Comparison of ENCODE assay signal across 1 cellular context in the genomic region with DNA sequence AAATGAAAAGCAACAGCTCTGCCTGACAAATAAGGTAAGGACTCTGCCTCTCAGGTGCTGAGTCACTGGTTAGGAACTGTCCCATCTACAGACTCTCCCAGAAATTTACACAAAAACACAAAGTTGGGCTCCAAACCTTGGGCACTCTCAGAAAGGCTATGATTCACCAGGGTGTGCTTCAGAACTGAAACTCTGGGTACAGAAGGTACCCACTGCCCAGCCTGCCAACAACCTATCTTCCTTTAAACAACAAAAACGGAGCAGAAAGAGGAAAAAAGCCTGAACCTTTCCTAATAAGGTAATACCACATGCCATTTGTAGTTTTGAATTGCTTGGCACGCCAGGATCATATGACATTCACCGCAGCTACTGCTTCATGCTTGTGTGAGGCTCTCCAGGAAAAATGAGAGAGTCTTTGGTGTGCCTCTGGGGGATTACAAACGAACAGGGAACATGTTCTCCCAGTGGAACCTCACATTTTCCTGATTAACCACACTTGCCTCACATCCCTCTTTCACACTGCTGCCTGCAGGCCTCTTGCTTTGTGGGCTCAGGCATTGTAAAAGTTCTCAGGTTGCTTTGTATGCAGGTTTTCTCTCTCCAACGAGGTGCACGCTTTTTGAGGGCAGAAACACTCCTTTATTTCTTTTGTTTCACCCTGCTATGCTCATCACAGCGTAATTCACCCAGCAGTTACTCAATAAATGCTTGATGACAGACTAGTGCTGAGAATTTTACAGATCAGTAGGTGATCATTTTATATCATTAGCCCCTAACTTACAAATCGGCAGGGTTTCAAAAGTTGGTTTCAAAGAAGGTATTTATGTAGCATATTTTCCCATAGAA.
TF ChIP-seq lines count a peak whose summit lies in the region.

No MANE protein-coding gene starts in this region.

TF ChIP-seq in HEK293, 187 proteins besides CTCF, POLR2A, EP300 and RAD21 (continued from another document and continues in another):
- TF ChIP-seq, protein P1, sequence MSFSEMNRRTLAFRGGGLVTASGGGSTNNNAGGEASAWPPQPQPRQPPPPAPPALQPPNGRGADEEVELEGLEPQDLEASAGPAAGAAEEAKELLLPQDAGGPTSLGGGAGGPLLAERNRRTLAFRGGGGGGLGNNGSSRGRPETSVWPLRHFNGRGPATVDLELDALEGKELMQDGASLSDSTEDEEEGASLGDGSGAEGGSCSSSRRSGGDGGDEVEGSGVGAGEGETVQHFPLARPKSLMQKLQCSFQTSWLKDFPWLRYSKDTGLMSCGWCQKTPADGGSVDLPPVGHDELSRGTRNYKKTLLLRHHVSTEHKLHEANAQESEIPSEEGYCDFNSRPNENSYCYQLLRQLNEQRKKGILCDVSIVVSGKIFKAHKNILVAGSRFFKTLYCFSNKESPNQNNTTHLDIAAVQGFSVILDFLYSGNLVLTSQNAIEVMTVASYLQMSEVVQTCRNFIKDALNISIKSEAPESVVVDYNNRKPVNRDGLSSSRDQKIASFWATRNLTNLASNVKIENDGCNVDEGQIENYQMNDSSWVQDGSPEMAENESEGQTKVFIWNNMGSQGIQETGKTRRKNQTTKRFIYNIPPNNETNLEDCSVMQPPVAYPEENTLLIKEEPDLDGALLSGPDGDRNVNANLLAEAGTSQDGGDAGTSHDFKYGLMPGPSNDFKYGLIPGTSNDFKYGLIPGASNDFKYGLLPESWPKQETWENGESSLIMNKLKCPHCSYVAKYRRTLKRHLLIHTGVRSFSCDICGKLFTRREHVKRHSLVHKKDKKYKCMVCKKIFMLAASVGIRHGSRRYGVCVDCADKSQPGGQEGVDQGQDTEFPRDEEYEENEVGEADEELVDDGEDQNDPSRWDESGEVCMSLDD (tag by site-specific recombination; IDR thresholded peaks at IDR 0.05) = no peak
- TF ChIP-seq GFI1B (tag by site-specific recombination; IDR thresholded peaks at IDR 0.05) = no peak
- TF ChIP-seq ZNF791 (tag by site-specific recombination; IDR thresholded peaks at IDR 0.05) = no peak
- TF ChIP-seq, protein P2, sequence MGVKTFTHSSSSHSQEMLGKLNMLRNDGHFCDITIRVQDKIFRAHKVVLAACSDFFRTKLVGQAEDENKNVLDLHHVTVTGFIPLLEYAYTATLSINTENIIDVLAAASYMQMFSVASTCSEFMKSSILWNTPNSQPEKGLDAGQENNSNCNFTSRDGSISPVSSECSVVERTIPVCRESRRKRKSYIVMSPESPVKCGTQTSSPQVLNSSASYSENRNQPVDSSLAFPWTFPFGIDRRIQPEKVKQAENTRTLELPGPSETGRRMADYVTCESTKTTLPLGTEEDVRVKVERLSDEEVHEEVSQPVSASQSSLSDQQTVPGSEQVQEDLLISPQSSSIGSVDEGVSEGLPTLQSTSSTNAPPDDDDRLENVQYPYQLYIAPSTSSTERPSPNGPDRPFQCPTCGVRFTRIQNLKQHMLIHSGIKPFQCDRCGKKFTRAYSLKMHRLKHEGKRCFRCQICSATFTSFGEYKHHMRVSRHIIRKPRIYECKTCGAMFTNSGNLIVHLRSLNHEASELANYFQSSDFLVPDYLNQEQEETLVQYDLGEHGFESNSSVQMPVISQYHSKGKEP (tag by site-specific recombination; IDR thresholded peaks at IDR 0.05) = peak; percentile 85
- TF ChIP-seq, protein P3, sequence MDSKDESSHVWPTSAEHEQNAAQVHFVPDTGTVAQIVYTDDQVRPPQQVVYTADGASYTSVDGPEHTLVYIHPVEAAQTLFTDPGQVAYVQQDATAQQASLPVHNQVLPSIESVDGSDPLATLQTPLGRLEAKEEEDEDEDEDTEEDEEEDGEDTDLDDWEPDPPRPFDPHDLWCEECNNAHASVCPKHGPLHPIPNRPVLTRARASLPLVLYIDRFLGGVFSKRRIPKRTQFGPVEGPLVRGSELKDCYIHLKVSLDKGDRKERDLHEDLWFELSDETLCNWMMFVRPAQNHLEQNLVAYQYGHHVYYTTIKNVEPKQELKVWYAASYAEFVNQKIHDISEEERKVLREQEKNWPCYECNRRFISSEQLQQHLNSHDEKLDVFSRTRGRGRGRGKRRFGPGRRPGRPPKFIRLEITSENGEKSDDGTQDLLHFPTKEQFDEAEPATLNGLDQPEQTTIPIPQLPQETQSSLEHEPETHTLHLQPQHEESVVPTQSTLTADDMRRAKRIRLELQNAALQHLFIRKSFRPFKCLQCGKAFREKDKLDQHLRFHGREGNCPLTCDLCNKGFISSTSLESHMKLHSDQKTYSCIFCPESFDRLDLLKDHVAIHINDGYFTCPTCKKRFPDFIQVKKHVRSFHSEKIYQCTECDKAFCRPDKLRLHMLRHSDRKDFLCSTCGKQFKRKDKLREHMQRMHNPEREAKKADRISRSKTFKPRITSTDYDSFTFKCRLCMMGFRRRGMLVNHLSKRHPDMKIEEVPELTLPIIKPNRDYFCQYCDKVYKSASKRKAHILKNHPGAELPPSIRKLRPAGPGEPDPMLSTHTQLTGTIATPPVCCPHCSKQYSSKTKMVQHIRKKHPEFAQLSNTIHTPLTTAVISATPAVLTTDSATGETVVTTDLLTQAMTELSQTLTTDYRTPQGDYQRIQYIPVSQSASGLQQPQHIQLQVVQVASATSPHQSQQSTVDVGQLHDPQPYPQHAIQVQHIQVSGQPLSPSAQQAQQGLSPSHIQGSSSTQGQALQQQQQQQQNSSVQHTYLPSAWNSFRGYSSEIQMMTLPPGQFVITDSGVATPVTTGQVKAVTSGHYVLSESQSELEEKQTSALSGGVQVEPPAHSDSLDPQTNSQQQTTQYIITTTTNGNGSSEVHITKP (tag by site-specific recombination; IDR thresholded peaks at IDR 0.05) = peak; percentile 70
- TF ChIP-seq ZNF561 (tag by site-specific recombination; IDR thresholded peaks at IDR 0.05; ENCODE audit: borderline replicate concordance) = 0 out of 2 replicates have a peak, but pooled peaks have one; percentile 55
- no peak for TF ChIP-seq ZBTB1 (tag by site-specific recombination; IDR thresholded peaks at IDR 0.05)
- no peak for TF ChIP-seq SP2 (tag by site-specific recombination; IDR thresholded peaks at IDR 0.05)
- TF ChIP-seq, protein P4, sequence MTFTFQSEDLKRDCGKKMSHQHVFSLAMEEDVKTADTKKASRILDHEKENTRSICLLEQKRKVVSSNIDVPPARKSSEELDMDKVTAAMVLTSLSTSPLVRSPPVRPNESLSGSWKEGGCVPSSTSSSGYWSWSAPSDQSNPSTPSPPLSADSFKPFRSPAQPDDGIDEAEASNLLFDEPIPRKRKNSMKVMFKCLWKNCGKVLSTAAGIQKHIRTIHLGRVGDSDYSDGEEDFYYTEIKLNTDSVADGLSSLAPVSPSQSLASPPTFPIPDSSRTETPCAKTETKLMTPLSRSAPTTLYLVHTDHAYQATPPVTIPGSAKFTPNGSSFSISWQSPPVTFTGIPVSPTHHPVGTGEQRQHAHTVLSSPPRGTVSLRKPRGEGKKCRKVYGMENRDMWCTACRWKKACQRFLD (tag by site-specific recombination; IDR thresholded peaks at IDR 0.05) = no peak
- TF ChIP-seq, protein P5, sequence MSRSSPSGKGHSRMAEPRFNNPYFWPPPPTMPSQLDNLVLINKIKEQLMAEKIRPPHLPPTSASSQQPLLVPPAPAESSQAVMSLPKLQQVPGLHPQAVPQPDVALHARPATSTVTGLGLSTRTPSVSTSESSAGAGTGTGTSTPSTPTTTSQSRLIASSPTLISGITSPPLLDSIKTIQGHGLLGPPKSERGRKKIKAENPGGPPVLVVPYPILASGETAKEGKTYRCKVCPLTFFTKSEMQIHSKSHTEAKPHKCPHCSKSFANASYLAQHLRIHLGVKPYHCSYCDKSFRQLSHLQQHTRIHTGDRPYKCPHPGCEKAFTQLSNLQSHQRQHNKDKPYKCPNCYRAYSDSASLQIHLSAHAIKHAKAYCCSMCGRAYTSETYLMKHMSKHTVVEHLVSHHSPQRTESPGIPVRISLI (tag by site-specific recombination; IDR thresholded peaks at IDR 0.05) = peak; percentile 80; the same call in 1 of the 2 replicates
- TF ChIP-seq ZNF394 (tag by site-specific recombination; IDR thresholded peaks at IDR 0.05; ENCODE audit: borderline replicate concordance) = peak; percentile 50; the same call in 1 of the 2 replicates
- no peak for TF ChIP-seq SETDB1 (IDR thresholded peaks at IDR 0.05; ENCODE audit: insufficient read length, low read length)
- peak; percentile 64; the same call in 1 of the 2 replicates for TF ChIP-seq ZNF664 (tag by site-specific recombination; IDR thresholded peaks at IDR 0.05)
- peak; percentile 52; the same call in 1 of the 2 replicates for TF ChIP-seq ZBTB8A (tag by site-specific recombination; IDR thresholded peaks at IDR 0.05)
- no peak for TF ChIP-seq ZNF350 (tag by site-specific recombination; IDR thresholded peaks at IDR 0.05)
- TF ChIP-seq ZBTB20 (tag by site-specific recombination; IDR thresholded peaks at IDR 0.05) = peak; percentile 29; the same call in 1 of the 2 replicates
- 0 out of 2 replicates have a peak, but pooled peaks have one; percentile 17 for TF ChIP-seq ZNF610 (tag by site-specific recombination; IDR thresholded peaks at IDR 0.05; ENCODE audit: borderline replicate concordance)
- TF ChIP-seq, protein P6, sequence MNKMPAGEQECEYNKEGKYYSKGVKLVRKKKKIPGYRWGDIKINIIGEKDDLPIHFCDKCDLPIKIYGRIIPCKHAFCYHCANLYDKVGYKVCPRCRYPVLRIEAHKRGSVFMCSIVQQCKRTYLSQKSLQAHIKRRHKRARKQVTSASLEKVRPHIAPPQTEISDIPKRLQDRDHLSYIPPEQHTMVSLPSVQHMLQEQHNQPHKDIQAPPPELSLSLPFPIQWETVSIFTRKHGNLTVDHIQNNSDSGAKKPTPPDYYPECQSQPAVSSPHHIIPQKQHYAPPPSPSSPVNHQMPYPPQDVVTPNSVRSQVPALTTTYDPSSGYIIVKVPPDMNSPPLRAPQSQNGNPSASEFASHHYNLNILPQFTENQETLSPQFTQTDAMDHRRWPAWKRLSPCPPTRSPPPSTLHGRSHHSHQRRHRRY (tag by site-specific recombination; IDR thresholded peaks at IDR 0.05) = no peak
- TF ChIP-seq ZNF521 (tag by site-specific recombination; IDR thresholded peaks at IDR 0.05) = no peak
- TF ChIP-seq, protein P7, sequence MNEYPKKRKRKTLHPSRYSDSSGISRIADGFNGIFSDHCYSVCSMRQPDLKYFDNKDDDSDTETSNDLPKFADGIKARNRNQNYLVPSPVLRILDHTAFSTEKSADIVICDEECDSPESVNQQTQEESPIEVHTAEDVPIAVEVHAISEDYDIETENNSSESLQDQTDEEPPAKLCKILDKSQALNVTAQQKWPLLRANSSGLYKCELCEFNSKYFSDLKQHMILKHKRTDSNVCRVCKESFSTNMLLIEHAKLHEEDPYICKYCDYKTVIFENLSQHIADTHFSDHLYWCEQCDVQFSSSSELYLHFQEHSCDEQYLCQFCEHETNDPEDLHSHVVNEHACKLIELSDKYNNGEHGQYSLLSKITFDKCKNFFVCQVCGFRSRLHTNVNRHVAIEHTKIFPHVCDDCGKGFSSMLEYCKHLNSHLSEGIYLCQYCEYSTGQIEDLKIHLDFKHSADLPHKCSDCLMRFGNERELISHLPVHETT (tag by site-specific recombination; IDR thresholded peaks at IDR 0.05) = peak; percentile 12; the same call in 1 of the 2 replicates
- no peak for TF ChIP-seq KLF7 (tag by site-specific recombination; IDR thresholded peaks at IDR 0.05; ENCODE audit: borderline replicate concordance)
- TF ChIP-seq ZNF23 (tag by site-specific recombination; IDR thresholded peaks at IDR 0.05; ENCODE audit: borderline replicate concordance) = no peak
- peak; percentile 92 for TF ChIP-seq ZBTB17 (tag by site-specific recombination; IDR thresholded peaks at IDR 0.05)
- peak; percentile 95 for TF ChIP-seq OSR2 (tag by site-specific recombination; IDR thresholded peaks at IDR 0.05)
- no peak for TF ChIP-seq ZNF585B (tag by site-specific recombination; IDR thresholded peaks at IDR 0.05)
- TF ChIP-seq, protein P8, sequence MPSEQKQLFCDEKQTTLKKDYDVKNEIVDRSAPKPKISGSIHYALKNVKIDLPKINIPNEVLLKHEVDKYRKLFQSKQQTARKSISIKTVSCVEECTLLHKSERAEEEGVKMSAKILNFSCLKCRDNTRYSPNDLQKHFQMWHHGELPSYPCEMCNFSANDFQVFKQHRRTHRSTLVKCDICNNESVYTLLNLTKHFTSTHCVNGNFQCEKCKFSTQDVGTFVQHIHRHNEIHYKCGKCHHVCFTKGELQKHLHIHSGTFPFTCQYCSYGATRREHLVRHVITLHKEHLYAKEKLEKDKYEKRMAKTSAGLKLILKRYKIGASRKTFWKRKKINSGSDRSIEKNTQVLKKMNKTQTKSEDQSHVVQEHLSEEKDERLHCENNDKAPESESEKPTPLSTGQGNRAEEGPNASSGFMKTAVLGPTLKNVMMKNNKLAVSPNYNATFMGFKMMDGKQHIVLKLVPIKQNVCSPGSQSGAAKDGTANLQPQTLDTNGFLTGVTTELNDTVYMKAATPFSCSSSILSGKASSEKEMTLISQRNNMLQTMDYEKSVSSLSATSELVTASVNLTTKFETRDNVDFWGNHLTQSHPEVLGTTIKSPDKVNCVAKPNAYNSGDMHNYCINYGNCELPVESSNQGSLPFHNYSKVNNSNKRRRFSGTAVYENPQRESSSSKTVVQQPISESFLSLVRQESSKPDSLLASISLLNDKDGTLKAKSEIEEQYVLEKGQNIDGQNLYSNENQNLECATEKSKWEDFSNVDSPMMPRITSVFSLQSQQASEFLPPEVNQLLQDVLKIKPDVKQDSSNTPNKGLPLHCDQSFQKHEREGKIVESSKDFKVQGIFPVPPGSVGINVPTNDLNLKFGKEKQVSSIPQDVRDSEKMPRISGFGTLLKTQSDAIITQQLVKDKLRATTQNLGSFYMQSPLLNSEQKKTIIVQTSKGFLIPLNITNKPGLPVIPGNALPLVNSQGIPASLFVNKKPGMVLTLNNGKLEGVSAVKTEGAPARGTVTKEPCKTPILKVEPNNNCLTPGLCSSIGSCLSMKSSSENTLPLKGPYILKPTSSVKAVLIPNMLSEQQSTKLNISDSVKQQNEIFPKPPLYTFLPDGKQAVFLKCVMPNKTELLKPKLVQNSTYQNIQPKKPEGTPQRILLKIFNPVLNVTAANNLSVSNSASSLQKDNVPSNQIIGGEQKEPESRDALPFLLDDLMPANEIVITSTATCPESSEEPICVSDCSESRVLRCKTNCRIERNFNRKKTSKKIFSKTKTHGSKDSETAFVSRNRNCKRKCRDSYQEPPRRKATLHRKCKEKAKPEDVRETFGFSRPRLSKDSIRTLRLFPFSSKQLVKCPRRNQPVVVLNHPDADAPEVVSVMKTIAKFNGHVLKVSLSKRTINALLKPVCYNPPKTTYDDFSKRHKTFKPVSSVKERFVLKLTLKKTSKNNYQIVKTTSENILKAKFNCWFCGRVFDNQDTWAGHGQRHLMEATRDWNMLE (tag by site-specific recombination; conservative IDR thresholded peaks at IDR 0.05; ENCODE audit: low read depth) = no peak
- TF ChIP-seq SP3 (tag by site-specific recombination; IDR thresholded peaks at IDR 0.05) = peak; percentile 21; the same call in 1 of the 2 replicates
- TF ChIP-seq, protein P9, sequence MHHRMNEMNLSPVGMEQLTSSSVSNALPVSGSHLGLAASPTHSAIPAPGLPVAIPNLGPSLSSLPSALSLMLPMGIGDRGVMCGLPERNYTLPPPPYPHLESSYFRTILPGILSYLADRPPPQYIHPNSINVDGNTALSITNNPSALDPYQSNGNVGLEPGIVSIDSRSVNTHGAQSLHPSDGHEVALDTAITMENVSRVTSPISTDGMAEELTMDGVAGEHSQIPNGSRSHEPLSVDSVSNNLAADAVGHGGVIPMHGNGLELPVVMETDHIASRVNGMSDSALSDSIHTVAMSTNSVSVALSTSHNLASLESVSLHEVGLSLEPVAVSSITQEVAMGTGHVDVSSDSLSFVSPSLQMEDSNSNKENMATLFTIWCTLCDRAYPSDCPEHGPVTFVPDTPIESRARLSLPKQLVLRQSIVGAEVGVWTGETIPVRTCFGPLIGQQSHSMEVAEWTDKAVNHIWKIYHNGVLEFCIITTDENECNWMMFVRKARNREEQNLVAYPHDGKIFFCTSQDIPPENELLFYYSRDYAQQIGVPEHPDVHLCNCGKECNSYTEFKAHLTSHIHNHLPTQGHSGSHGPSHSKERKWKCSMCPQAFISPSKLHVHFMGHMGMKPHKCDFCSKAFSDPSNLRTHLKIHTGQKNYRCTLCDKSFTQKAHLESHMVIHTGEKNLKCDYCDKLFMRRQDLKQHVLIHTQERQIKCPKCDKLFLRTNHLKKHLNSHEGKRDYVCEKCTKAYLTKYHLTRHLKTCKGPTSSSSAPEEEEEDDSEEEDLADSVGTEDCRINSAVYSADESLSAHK (tag by site-specific recombination; IDR thresholded peaks at IDR 0.05) = peak; percentile 75
- TF ChIP-seq ZNF133 (tag by site-specific recombination; IDR thresholded peaks at IDR 0.05) = no peak
- no peak for TF ChIP-seq ZNF416 (tag by site-specific recombination; IDR thresholded peaks at IDR 0.05)
